15 cellular contexts compared by ENCODE assay signal in the genomic region with DNA sequence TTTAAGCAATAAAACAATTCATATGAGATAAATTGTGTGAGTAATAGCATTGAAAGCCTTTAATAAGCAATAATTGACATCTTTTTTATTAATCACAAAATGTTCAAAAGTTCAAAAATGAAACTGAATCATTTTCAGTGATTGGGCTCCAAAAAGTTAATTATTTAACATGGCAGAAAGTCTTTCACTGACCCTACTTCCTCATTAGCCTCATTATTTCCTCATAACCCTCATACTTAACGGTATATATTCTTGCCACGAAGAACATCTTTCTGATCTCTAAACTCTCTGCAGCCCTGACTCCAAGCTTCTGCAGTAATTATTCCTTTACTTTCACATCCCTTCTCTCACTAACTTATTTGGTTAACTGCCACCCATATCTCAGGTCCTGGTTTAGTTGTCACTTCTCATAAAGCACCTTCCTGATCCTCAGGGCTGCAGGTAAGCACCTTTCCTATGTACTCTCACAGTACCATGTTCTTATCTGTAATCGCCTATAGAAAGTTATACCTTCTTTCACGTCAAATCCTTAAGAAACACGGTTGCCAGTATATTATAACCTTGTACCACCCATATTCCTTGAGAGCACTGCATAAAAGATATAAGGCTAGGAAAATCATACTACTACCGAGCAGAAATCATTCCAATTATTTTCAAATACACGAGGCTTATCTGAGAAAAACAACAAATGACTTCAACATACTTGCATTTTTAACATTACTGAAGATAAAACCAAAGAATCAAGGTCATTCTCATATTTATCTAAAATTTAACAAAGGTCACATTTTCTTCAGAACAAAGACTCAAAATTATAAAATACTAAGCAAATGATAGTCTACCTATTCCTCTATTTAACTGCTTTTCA.
A peak's percentile ranks its signal among the peaks of the same experiment; 100 is the strongest.
DNase-seq lines count a peak whose midpoint lies in the region; ATAC-seq and TF ChIP-seq lines count a peak whose summit lies in the region.
"Had no signal": no experiment of that assay in that cellular context is flagged by ENCODE, and none has a peak within 500 bp of the region (broad histone marks: within the 10 kb centered on the region; RNA-seq: fewer than 3 reads in every experiment).

No MANE protein-coding gene starts in this region.

- TF ChIP-seq EP300 in transverse colon (IDR thresholded peaks at IDR 0.05; ENCODE audit: low read depth) = no peak

- no peak for TF ChIP-seq POLR2A in transverse colon (IDR thresholded peaks at IDR 0.05)

- no peak overlapping the region for H3K4ac ChIP-seq in neuronal stem cell (ENCODE audit: low read length)

- in situ Hi-C loops in transverse colon (cut with MboI; ENCODE audit: low pct_ligation_motif_present in 1 of 4, low pct_unique_long_range_greater_than_20kb in 1 of 4, low sequenced_read_pairs in 3 of 4) = no loop called here

- no peak overlapping the region for H2BK15ac ChIP-seq in neuronal stem cell (ENCODE audit: low read length)

- no peak overlapping the region for H4K91ac ChIP-seq in neuronal stem cell (ENCODE audit: low read depth, low read length, poor library complexity)

- H3K27me3 ChIP-seq in neuronal stem cell (ENCODE audit: control insufficient read depth in 3 of 3, insufficient read depth in 3 of 3, low read depth in 1 of 3, low read length in 3 of 3) = no peaks in the 10 kb centered on the region
- no peaks in the 10 kb centered on the region for H3K27me3 ChIP-seq in transverse colon

- peak overlapping the region; percentile 4 for H2BK12ac ChIP-seq in neuronal stem cell (ENCODE audit: low read length)

- no peak overlapping the region for H2AFZ ChIP-seq in neuronal stem cell (ENCODE audit: low read length)

- no peak overlapping the region for H3K9ac ChIP-seq in neuronal stem cell (ENCODE audit: low read depth, low read length, poor library complexity)
- H3K9ac ChIP-seq: KMS-11 had no signal

- H3K79me1 ChIP-seq in neuronal stem cell (ENCODE audit: low read depth, low read length) = no peaks in the 10 kb centered on the region

- H2AK5ac ChIP-seq in neuronal stem cell (ENCODE audit: low read depth, low read length) = no peak overlapping the region

- H3K27ac ChIP-seq in neuronal stem cell (replicated peaks; ENCODE audit: low read length) (no peak overlapping the region), transverse colon (no peak overlapping the region)
- H3K27ac ChIP-seq: KMS-11 had no signal

- H2BK120ac ChIP-seq in neuronal stem cell (ENCODE audit: low read depth, low read length) = no peak overlapping the region

- ATAC-seq in GM19025 (IDR thresholded peaks at IDR 0.05; ENCODE audit: low read depth, unreplicated experiment) (peak; percentile 56), HG02798 (IDR thresholded peaks at IDR 0.05; ENCODE audit: poor library complexity, unreplicated experiment) (peak; percentile 64), left cardiac atrium (no peak)
- ATAC-seq: Panc1 had no signal

- no peak overlapping the region for H3K23ac ChIP-seq in neuronal stem cell (ENCODE audit: low read depth, low read length, poor library complexity)

- H3K18ac ChIP-seq in neuronal stem cell (ENCODE audit: low read length) = no peak overlapping the region

- DNase-seq in NOMO-1 treated with dmso at 0.1 percent for 144 hours (lab: John Stamatoyannopoulos, UW; ENCODE audit: unreplicated experiment) (peak; percentile 30), neuronal stem cell (ENCODE audit: low spot score) (no peak), left cardiac atrium (no peak), transverse colon (no peak)
- DNase-seq in effector CD8-positive, alpha-beta T cell (lab: John Stamatoyannopoulos, UW) = no peak
- DNase-seq: activated CD8-positive, alpha-beta memory T cell treated with anti-CD3 and anti-CD28 coated beads, Interleukin-2, amount 50 U/mL, for 48 hours; aorta; CD8-positive, alpha-beta memory T cell; glutamatergic neuron; occipital lobe; T1000 had no signal

- H3K4me1 ChIP-seq in neuronal stem cell (ENCODE audit: control insufficient read depth in 2 of 2, insufficient read depth in 1 of 2, low read depth in 1 of 2, low read length in 2 of 2) = no peaks in the 10 kb centered on the region
- peaks cover 0 to 7% (median 2%) of the 10 kb centered on the region in 4 donors for H3K4me1 ChIP-seq in transverse colon

- H3K9me3 ChIP-seq in neuronal stem cell (replicated peaks in 1 of 2; ENCODE audit: control insufficient read depth in 2 of 2, insufficient read depth in 1 of 2, low read depth in 1 of 2, low read length in 2 of 2) (no peaks in the 10 kb centered on the region), transverse colon (no peaks in the 10 kb centered on the region)

- no peak for TF ChIP-seq CTCF in transverse colon (IDR thresholded peaks at IDR 0.05)

- intact Hi-C loops in left cardiac atrium (cut with DNase I) = no loop called here
- intact Hi-C loops in transverse colon (cut with DNase I; ENCODE audit: low total_unique reads) = no loop called here

- H3K4me3 ChIP-seq in neuronal stem cell (ENCODE audit: low read length in 2 of 2) (no peak overlapping the region), transverse colon (no peak overlapping the region)

- H3K4me2 ChIP-seq in neuronal stem cell (ENCODE audit: insufficient read depth, low read length, poor library complexity, severe bottlenecking) = no peak overlapping the region
- H3K4me2 ChIP-seq: KMS-11 had no signal

- no peak overlapping the region for H2BK5ac ChIP-seq in neuronal stem cell (ENCODE audit: low read length)

- H3K36me3 ChIP-seq in neuronal stem cell (replicated peaks in 1 of 2; ENCODE audit: control insufficient read depth in 2 of 2, insufficient read depth in 2 of 2, low read length in 2 of 2) (no peaks in the 10 kb centered on the region), transverse colon (no peaks in the 10 kb centered on the region)

- H4K8ac ChIP-seq in neuronal stem cell (ENCODE audit: low read depth, low read length) = no peak overlapping the region

- no peak overlapping the region for H3K14ac ChIP-seq in neuronal stem cell (ENCODE audit: low read length)

- no CpG with 5 or more reads among the region's 7 CpGs for WGBS in neuronal stem cell (ENCODE audit: extremely low coverage in 2 of 2, insufficient read length in 2 of 2, insufficient replicate concordance in 1 of 2), 2 donors
- WGBS in transverse colon (ENCODE audit: low coverage in 1 of 2), 2 donors = 56 to 73% methylated on average over 7 of the region's 7 CpGs

Comparison
In these comparisons a context has a peak if more than half of its experiments do, and no peak if none do; other contexts are left out.
1. ATAC-seq: peak in GM19025 (single experiment) and HG02798 (single experiment); none in left cardiac atrium (0 of 2).